Comparison of ENCODE assay signal across 21 cellular contexts in genomic region chr9:133140606-133141005, GRCh38. TPM values are rescaled to one million over a fixed set of nuclear protein-coding genes. Genes with fewer than 3 reads are reported as not detected.
DNase-seq lines count a peak whose midpoint lies in the region; ATAC-seq and TF ChIP-seq lines count a peak whose summit lies in the region.
"Had no signal": no experiment of that assay in that cellular context is flagged by ENCODE, and none has a peak within 500 bp of the region (broad histone marks: within the 10 kb centered on the region; RNA-seq: fewer than 3 reads in every experiment).

No MANE protein-coding gene starts in this region.

- no peaks in the 10 kb centered on the region for H3K27me3 ChIP-seq in esophagus muscularis mucosa
- H3K27me3 ChIP-seq: breast epithelium, testis had no signal

- no peak for TF ChIP-seq POLR2A in esophagus muscularis mucosa (IDR thresholded peaks at IDR 0.05; ENCODE audit: low read depth)

- no peaks in the 10 kb centered on the region for H3K27me3 Mint-ChIP-seq in T-helper 2 cell treated with Interferon-gamma antibody and Interleukin-4, amounts not matched to agents 5 μg/mL and 100 μg/mL, for 36 hours (ENCODE audit: low read depth)
- H3K27me3 Mint-ChIP-seq in activated CD4-positive, alpha-beta memory T cell treated with anti-CD3 and anti-CD28 coated beads, Interleukin-2, amount 10 ng/mL, durations not matched to agents 7 days and 5 days, result no peaks in the 10 kb centered on the region
- H3K27me3 Mint-ChIP-seq in stimulated activated memory B cell treated with anti-CD40 and anti-IgM and Interleukin-4, amounts not matched to agents 10 μg/mL and 1 μg/mL and 100 μg/mL, for 72 hours, result no peaks in the 10 kb centered on the region
- H3K27me3 Mint-ChIP-seq: activated naive CD4-positive, alpha-beta T cell treated with anti-CD3 and anti-CD28 coated beads, Interleukin-2, amount 50 U/mL, for 24 hours had no signal

- H3K9me3 Mint-ChIP-seq in T-helper 2 cell treated with Interferon-gamma antibody and Interleukin-4, amounts not matched to agents 5 μg/mL and 100 μg/mL, for 36 hours, result no peaks in the 10 kb centered on the region
- no peaks in the 10 kb centered on the region for H3K9me3 Mint-ChIP-seq in activated CD4-positive, alpha-beta memory T cell treated with anti-CD3 and anti-CD28 coated beads, Interleukin-2, amount 10 ng/mL, durations not matched to agents 7 days and 5 days
- no peaks in the 10 kb centered on the region for H3K9me3 Mint-ChIP-seq in stimulated activated memory B cell treated with anti-CD40 and anti-IgM and Interleukin-4, amounts not matched to agents 10 μg/mL and 1 μg/mL and 100 μg/mL, for 72 hours
- H3K9me3 Mint-ChIP-seq: activated naive CD4-positive, alpha-beta T cell treated with anti-CD3 and anti-CD28 coated beads, Interleukin-2, amount 50 U/mL, for 24 hours; endodermal cell had no signal

- no peak for DNase-seq in T-helper 2 cell treated with Interferon-gamma antibody and Interleukin-4, amounts not matched to agents 5 μg/mL and 100 μg/mL, for 36 hours (ENCODE audit: low spot score)
- DNase-seq in T-helper 2 cell, result no peak
- DNase-seq in activated CD4-positive, alpha-beta memory T cell treated with anti-CD3 and anti-CD28 coated beads, Interleukin-2, amount 10 ng/mL, durations not matched to agents 7 days and 5 days, result no peak
- no peak for DNase-seq in esophagus muscularis mucosa (ENCODE audit: extremely low spot score)
- DNase-seq in kidney glomerular epithelial cell (lab: John Stamatoyannopoulos, UW), result no peak
- DNase-seq in activated naive CD4-positive, alpha-beta T cell (lab: John Stamatoyannopoulos, UW), result no peak
- DNase-seq: DMS153, endodermal cell, NCI-H1105, NCI-H774, PC-3, T-helper 9 cell, testis had no signal

- H3K9me3 ChIP-seq in esophagus muscularis mucosa, result no peaks in the 10 kb centered on the region
- H3K9me3 ChIP-seq: breast epithelium, testis had no signal

- peak overlapping the region; percentile 85 for H3K27ac Mint-ChIP-seq in T-helper 2 cell treated with Interferon-gamma antibody and Interleukin-4, amounts not matched to agents 5 μg/mL and 100 μg/mL, for 36 hours
- H3K27ac Mint-ChIP-seq in activated CD4-positive, alpha-beta memory T cell treated with anti-CD3 and anti-CD28 coated beads, Interleukin-2, amount 10 ng/mL, durations not matched to agents 7 days and 5 days, result peak overlapping the region; percentile 81
- peak overlapping the region; percentile 62 for H3K27ac Mint-ChIP-seq in stimulated activated memory B cell treated with anti-CD40 and anti-IgM and Interleukin-4, amounts not matched to agents 10 μg/mL and 1 μg/mL and 100 μg/mL, for 72 hours
- H3K27ac Mint-ChIP-seq: activated naive CD4-positive, alpha-beta T cell treated with anti-CD3 and anti-CD28 coated beads, Interleukin-2, amount 50 U/mL, for 24 hours; endodermal cell had no signal

- H3K27ac ChIP-seq in esophagus muscularis mucosa (replicated peaks in 1 of 4), result peak overlapping the region in 3 of 4 donors; percentile 3 to 93 (median 84)
- H3K27ac ChIP-seq: 22Rv1, testis had no signal

- 100% methylated on average over 1 of the region's 14 CpGs for WGBS in esophagus muscularis mucosa

- POLR2A ChIA-PET in activated CD4-positive, alpha-beta memory T cell treated with anti-CD3 and anti-CD28 coated beads, Interleukin-2, amount 10 ng/mL, durations not matched to agents 7 days and 5 days (lab: Charles Lee), result interaction anchor here (2.0 kb wide), 1 partner anchor 110 kb away, joined by 7 read pairs; the partner anchor contains the start of gene GTF3C5

- ATAC-seq in stimulated activated memory B cell treated with anti-CD40 and anti-IgM and Interleukin-4, amounts not matched to agents 10 μg/mL and 1 μg/mL and 100 μg/mL, for 72 hours, result no peak
- ATAC-seq in HG03457 (IDR thresholded peaks at IDR 0.05; ENCODE audit: unreplicated experiment), result no peak
- ATAC-seq: HCT116, PC-3, right cardiac atrium had no signal

- no peak overlapping the region for H3K4me3 Mint-ChIP-seq in T-helper 2 cell treated with Interferon-gamma antibody and Interleukin-4, amounts not matched to agents 5 μg/mL and 100 μg/mL, for 36 hours
- no peak overlapping the region for H3K4me3 Mint-ChIP-seq in activated CD4-positive, alpha-beta memory T cell treated with anti-CD3 and anti-CD28 coated beads, Interleukin-2, amount 10 ng/mL, durations not matched to agents 7 days and 5 days
- H3K4me3 Mint-ChIP-seq in stimulated activated memory B cell treated with anti-CD40 and anti-IgM and Interleukin-4, amounts not matched to agents 10 μg/mL and 1 μg/mL and 100 μg/mL, for 72 hours, result no peak overlapping the region
- H3K4me3 Mint-ChIP-seq: activated naive CD4-positive, alpha-beta T cell treated with anti-CD3 and anti-CD28 coated beads, Interleukin-2, amount 50 U/mL, for 24 hours; endodermal cell had no signal

- no peak for TF ChIP-seq CTCF in esophagus muscularis mucosa (IDR thresholded peaks at IDR 0.05)

- CTCF ChIA-PET in activated CD4-positive, alpha-beta memory T cell treated with anti-CD3 and anti-CD28 coated beads, Interleukin-2, amount 10 ng/mL, durations not matched to agents 7 days and 5 days (lab: Charles Lee), result no interaction called here

- H3K4me1 Mint-ChIP-seq in T-helper 2 cell treated with Interferon-gamma antibody and Interleukin-4, amounts not matched to agents 5 μg/mL and 100 μg/mL, for 36 hours (ENCODE audit: low read depth), result peaks cover 54% of the 10 kb centered on the region
- H3K4me1 Mint-ChIP-seq in activated CD4-positive, alpha-beta memory T cell treated with anti-CD3 and anti-CD28 coated beads, Interleukin-2, amount 10 ng/mL, durations not matched to agents 7 days and 5 days, result peaks cover 88% of the 10 kb centered on the region
- H3K4me1 Mint-ChIP-seq in stimulated activated memory B cell treated with anti-CD40 and anti-IgM and Interleukin-4, amounts not matched to agents 10 μg/mL and 1 μg/mL and 100 μg/mL, for 72 hours, result peaks cover 61% of the 10 kb centered on the region

- intact Hi-C loops in esophagus muscularis mucosa (cut with DNase I), result no loop called here

- no peak for TF ChIP-seq EP300 in esophagus muscularis mucosa (IDR thresholded peaks at IDR 0.05)

- H3K36me3 Mint-ChIP-seq in T-helper 2 cell treated with Interferon-gamma antibody and Interleukin-4, amounts not matched to agents 5 μg/mL and 100 μg/mL, for 36 hours (ENCODE audit: low read depth), result peaks cover 9% of the 10 kb centered on the region
- peaks cover 17% of the 10 kb centered on the region for H3K36me3 Mint-ChIP-seq in activated CD4-positive, alpha-beta memory T cell treated with anti-CD3 and anti-CD28 coated beads, Interleukin-2, amount 10 ng/mL, durations not matched to agents 7 days and 5 days (ENCODE audit: low read depth)
- peaks cover 5% of the 10 kb centered on the region for H3K36me3 Mint-ChIP-seq in stimulated activated memory B cell treated with anti-CD40 and anti-IgM and Interleukin-4, amounts not matched to agents 10 μg/mL and 1 μg/mL and 100 μg/mL, for 72 hours
- H3K36me3 Mint-ChIP-seq: activated naive CD4-positive, alpha-beta T cell treated with anti-CD3 and anti-CD28 coated beads, Interleukin-2, amount 50 U/mL, for 24 hours had no signal

- H3K4me3 ChIP-seq in esophagus muscularis mucosa, result no peak overlapping the region
- H3K4me3 ChIP-seq: breast epithelium, testis had no signal

- no peaks in the 10 kb centered on the region for H3K36me3 ChIP-seq in esophagus muscularis mucosa
- H3K36me3 ChIP-seq: breast epithelium had no signal

- H3K4me1 ChIP-seq in esophagus muscularis mucosa, result peaks cover 64 to 100% (median 94%) of the 10 kb centered on the region in 4 donors

RNA-seq across cellular contexts. Expression of gene RALGDS, which starts 19.6 kb away (rescaled TPM):
- total RNA-seq in activated CD4-positive, alpha-beta memory T cell treated with anti-CD3 and anti-CD28 coated beads, Interleukin-2, amount 10 ng/mL, durations not matched to agents 7 days and 5 days, result 100 to 1,000 TPM; 113 to 123 TPM
- 10 to 100 TPM; 48.6 to 67.4 (median 54.8) TPM for total RNA-seq in esophagus muscularis mucosa

RNA-seq across cellular contexts. Expression of gene GBGT1, which starts 23.1 kb away (rescaled TPM):
- 1 to 10 TPM; 2.5 to 3.9 TPM for total RNA-seq in activated CD4-positive, alpha-beta memory T cell treated with anti-CD3 and anti-CD28 coated beads, Interleukin-2, amount 10 ng/mL, durations not matched to agents 7 days and 5 days
- total RNA-seq in esophagus muscularis mucosa, result 10 to 100 TPM; 15.9 to 19.1 (median 17.5) TPM
- total RNA-seq: PC-3, SK-MEL-5 had no signal
